Comparison of ENCODE assay signal across 8 cellular contexts in the genomic region with DNA sequence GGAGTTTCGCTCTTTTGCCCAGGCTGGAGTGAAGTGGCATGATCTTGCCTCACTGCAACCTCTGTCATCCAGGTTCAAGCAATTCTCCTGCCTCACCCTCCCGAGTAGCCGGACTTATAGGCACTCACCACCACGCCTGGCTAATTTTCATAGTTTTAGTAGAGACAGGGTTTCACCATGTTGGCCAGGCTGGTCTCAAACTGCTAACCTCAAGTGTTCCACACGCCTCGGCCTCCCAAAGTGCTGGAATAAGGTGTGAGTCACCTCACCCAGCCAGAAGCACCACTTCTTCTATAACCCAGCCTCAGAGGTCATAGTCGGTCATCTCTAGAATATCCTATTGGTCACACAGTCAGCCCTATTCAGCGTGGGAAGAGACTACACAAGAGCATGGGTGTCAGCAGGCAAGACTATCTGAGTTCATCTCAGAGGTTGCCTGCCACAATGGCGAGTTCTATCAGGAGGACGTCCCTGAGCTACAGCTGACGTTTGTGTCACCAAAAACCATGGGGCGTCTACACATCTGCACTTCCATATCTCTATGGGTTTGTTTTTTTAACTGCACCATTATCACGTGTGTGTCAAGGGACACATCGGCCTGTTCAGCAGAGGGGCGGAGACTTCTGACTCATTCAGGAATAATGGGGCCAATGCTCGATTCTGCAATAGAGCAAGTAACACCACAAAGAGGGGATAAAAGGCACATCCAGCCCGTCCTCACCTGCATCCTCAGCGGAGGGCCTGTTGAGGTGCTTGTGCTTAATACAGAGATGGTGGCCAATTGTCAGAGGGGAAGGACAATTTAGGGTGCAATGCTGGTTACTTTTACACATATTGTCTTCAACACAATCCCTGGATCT.
A peak's percentile ranks its signal among the peaks of the same experiment; 100 is the strongest.
DNase-seq lines count a peak whose midpoint lies in the region; ATAC-seq, FAIRE-seq and TF ChIP-seq lines count a peak whose summit lies in the region.
"Had no signal": no experiment of that assay in that cellular context is flagged by ENCODE, and none has a peak within 500 bp of the region (broad histone marks: within the 10 kb centered on the region; RNA-seq: fewer than 3 reads in every experiment).

No MANE protein-coding gene starts in this region.

- H3K79me2 ChIP-seq in SK-N-SH (ENCODE audit: insufficient read depth): no peaks in the 10 kb centered on the region

- no peak overlapping the region for H3K9ac ChIP-seq in SK-N-SH

- no peak for DNase-seq in SK-N-SH
- peak; percentile 67 for DNase-seq in glomerular visceral epithelial cell (ENCODE audit: extremely low spot score)
- DNase-seq in D721Med (ENCODE audit: insufficient read length, low spot score): no peak
- no peak for DNase-seq in NCI-H2107 (lab: John Stamatoyannopoulos, UW)
- no peak for DNase-seq in NCI-H510A (lab: John Stamatoyannopoulos, UW)
- DNase-seq: activated naive CD4-positive, alpha-beta T cell treated with anti-CD3 and anti-CD28 coated beads, Interleukin-2, amount 50 U/mL, for 16 hours had no signal

- H3K27me3 ChIP-seq in SK-N-SH (ENCODE audit: insufficient read depth): no peaks in the 10 kb centered on the region

- no peak overlapping the region for H3K4me3 Mint-ChIP-seq in stimulated activated memory B cell treated with anti-CD40 and anti-IgM and Interleukin-4, amounts not matched to agents 10 μg/mL and 1 μg/mL and 100 μg/mL, for 72 hours

- POLR2A ChIA-PET in SK-N-SH (lab: Yijun Ruan, JAX): no interaction called here

- TF ChIP-seq CTCF in SK-N-SH (IDR thresholded peaks at IDR 0.05) (no peak), D721Med (IDR thresholded peaks at IDR 0.05; ENCODE audit: insufficient read depth, missing control alignments) (no peak)

- ATAC-seq in HG02885 (IDR thresholded peaks at IDR 0.05; ENCODE audit: poor library complexity, unreplicated experiment): peak; percentile 53
- peak; percentile 52 for ATAC-seq in stimulated activated memory B cell treated with anti-CD40 and anti-IgM and Interleukin-4, amounts not matched to agents 10 μg/mL and 1 μg/mL and 100 μg/mL, for 72 hours

- no peak for TF ChIP-seq RAD21 in SK-N-SH (IDR thresholded peaks at IDR 0.05; ENCODE audit: low read length)

- H3K36me3 Mint-ChIP-seq in stimulated activated memory B cell treated with anti-CD40 and anti-IgM and Interleukin-4, amounts not matched to agents 10 μg/mL and 1 μg/mL and 100 μg/mL, for 72 hours: no peaks in the 10 kb centered on the region

- no peaks in the 10 kb centered on the region for H4K20me1 ChIP-seq in SK-N-SH (ENCODE audit: insufficient read depth)

- peaks cover 22% of the 10 kb centered on the region for H3K4me1 Mint-ChIP-seq in stimulated activated memory B cell treated with anti-CD40 and anti-IgM and Interleukin-4, amounts not matched to agents 10 μg/mL and 1 μg/mL and 100 μg/mL, for 72 hours

- peaks cover 1% of the 10 kb centered on the region for H3K9me3 Mint-ChIP-seq in stimulated activated memory B cell treated with anti-CD40 and anti-IgM and Interleukin-4, amounts not matched to agents 10 μg/mL and 1 μg/mL and 100 μg/mL, for 72 hours

- no peak overlapping the region for H3K4me3 ChIP-seq in SK-N-SH (ENCODE audit: low read depth in 2 of 2, low read length in 1 of 2)

- no peak overlapping the region for H3K27ac ChIP-seq in SK-N-SH (ENCODE audit: low read depth in 2 of 2, low read length in 1 of 2)

- no peaks in the 10 kb centered on the region for H3K36me3 ChIP-seq in SK-N-SH (replicated peaks in 1 of 2; ENCODE audit: control insufficient read depth in 1 of 2, insufficient read depth in 2 of 2, low read length in 1 of 2)

- H3K9me3 ChIP-seq in SK-N-SH: 0 out of 2 replicates have a peak, but pooled peaks cover 5% of the 10 kb centered on the region

- H3F3A ChIP-seq in SK-N-SH (replicated peaks; ENCODE audit: insufficient read depth): no peaks in the 10 kb centered on the region

- CTCF ChIA-PET in SK-N-SH (lab: Yijun Ruan, JAX): no interaction called here

- no peak for TF ChIP-seq EP300 in SK-N-SH (IDR thresholded peaks at IDR 0.05; ENCODE audit: borderline replicate concordance in 1 of 2, low read depth in 1 of 2, low read length in 1 of 2)

- no peak overlapping the region for H2AFZ ChIP-seq in SK-N-SH (ENCODE audit: low read depth)

- peaks cover 0 to 6% of the 10 kb centered on the region in 2 experiments; a peak in 2 of 4 replicates for H3K4me1 ChIP-seq in SK-N-SH (ENCODE audit: control insufficient read depth in 1 of 2, insufficient read depth in 2 of 2, low read depth in 1 of 2, low read length in 1 of 2)

- FAIRE-seq in D721Med (lab: Jason Lieb, UNC): no peak

- no peak overlapping the region for H3K4me2 ChIP-seq in SK-N-SH

- H3K27me3 Mint-ChIP-seq in stimulated activated memory B cell treated with anti-CD40 and anti-IgM and Interleukin-4, amounts not matched to agents 10 μg/mL and 1 μg/mL and 100 μg/mL, for 72 hours: no peaks in the 10 kb centered on the region

- 75% methylated on average over 18 of the region's 18 CpGs for WGBS in SK-N-SH (ENCODE audit: low lambda C conversion rate)

- H3K9me2 ChIP-seq in SK-N-SH: no peaks in the 10 kb centered on the region

- H3K27ac Mint-ChIP-seq in stimulated activated memory B cell treated with anti-CD40 and anti-IgM and Interleukin-4, amounts not matched to agents 10 μg/mL and 1 μg/mL and 100 μg/mL, for 72 hours: peak overlapping the region; percentile 38

TF ChIP-seq in SK-N-SH, 30 proteins besides CTCF, POLR2A, EP300 and RAD21:
- TF ChIP-seq FOSL2 (IDR thresholded peaks at IDR 0.05; ENCODE audit: borderline replicate concordance, low read depth) (peak; percentile 22; the same call in 1 of the 2 replicates), POLR2AphosphoS5 (IDR thresholded peaks at IDR 0.05; ENCODE audit: low read depth, low read length) (no peak), RXRA (IDR thresholded peaks at IDR 0.05; ENCODE audit: borderline replicate concordance, low read depth) (no peak), ELF1 (IDR thresholded peaks at IDR 0.05) (no peak)
TF ChIP-seq in SK-N-SH: peak in this region for 1.
